Comparison of ENCODE assay signal across 8 cellular contexts in the genomic region with DNA sequence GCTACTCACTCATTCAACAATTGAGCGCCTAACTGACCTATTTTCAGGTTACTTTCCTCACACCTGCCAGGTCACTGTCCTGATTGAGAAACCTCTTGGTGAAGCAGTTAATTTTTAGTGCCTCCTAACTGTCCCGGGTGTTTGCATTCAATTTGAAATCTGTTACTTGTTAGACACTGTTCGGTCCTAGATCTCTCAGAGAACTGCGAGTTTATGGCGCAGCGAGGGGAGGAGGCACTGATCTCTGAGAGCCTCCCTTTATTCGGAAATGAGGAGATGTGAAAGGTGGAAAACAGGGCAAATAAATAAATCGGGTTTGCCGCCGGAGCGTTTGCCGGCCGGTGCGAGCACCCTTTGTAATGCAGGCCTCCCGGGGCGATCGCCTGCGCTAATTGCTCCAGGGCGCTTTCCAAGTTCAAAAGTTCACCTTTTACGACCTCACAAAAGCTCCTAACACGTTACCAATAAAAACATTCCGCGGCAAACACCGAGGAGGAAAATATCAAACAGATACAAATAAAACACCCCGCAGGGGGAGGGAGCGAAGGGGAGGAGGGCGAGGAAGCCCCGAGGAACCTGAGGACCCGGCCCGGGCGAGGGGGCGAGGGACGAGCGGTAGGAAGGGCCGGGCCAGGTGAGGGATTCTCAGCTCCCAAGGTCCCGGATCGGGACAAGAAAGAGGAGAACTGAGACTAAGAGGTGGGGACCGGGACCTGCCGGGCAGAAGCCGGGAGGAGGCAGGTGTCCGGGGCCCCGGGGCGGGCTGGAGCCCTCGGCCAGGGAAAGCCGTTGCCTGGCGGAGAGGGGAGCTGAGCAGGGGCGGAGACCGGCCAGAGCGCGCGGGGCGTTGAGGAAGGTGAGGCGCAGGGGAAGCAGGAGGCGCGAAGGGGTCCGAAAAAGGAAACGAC. TPM values are rescaled to one million over a fixed set of nuclear protein-coding genes. Genes with fewer than 3 reads are reported as not detected.
DNase-seq lines count a peak whose midpoint lies in the region; ATAC-seq, FAIRE-seq and TF ChIP-seq lines count a peak whose summit lies in the region.

No MANE protein-coding gene starts in this region.

- WGBS in pancreas, 2 donors, result 1 to 2% methylated on average over 57 of the region's 57 CpGs

- peak overlapping the region; percentile 66 for H3K27ac Mint-ChIP-seq in activated CD4-positive, alpha-beta T cell treated with anti-CD3 and anti-CD28 coated beads, Interleukin-2, amount 10 ng/mL, durations not matched to agents 24 days and 14 days

- peaks cover 2% of the 10 kb centered on the region for H3K36me3 Mint-ChIP-seq in activated CD4-positive, alpha-beta T cell treated with anti-CD3 and anti-CD28 coated beads, Interleukin-2, amount 10 ng/mL, durations not matched to agents 24 days and 14 days (ENCODE audit: low read depth)

- H3K27ac ChIP-seq in C4-2B (peak overlapping the region; percentile 56), pancreas (peak overlapping the region; percentile 66 to 84 (median 80))

- H3K4me3 Mint-ChIP-seq in activated CD4-positive, alpha-beta T cell treated with anti-CD3 and anti-CD28 coated beads, Interleukin-2, amount 10 ng/mL, durations not matched to agents 24 days and 14 days, result peak overlapping the region; percentile 91

- H3K4me1 Mint-ChIP-seq in activated CD4-positive, alpha-beta T cell treated with anti-CD3 and anti-CD28 coated beads, Interleukin-2, amount 10 ng/mL, durations not matched to agents 24 days and 14 days, result peaks cover 42% of the 10 kb centered on the region

- H3K9me3 ChIP-seq in pancreas, result no peaks in the 10 kb centered on the region

- no peaks in the 10 kb centered on the region for H3K27me3 ChIP-seq in pancreas

- TF ChIP-seq CTCF in C4-2B (conservative IDR thresholded peaks at IDR 0.05) (no peak), fibroblast of pulmonary artery (IDR thresholded peaks at IDR 0.05; ENCODE audit: low read length, missing control alignments) (no peak), pancreas (IDR thresholded peaks at IDR 0.05) (no peak)

- H3K9me3 Mint-ChIP-seq in activated CD4-positive, alpha-beta T cell treated with anti-CD3 and anti-CD28 coated beads, Interleukin-2, amount 10 ng/mL, durations not matched to agents 24 days and 14 days, result no peaks in the 10 kb centered on the region

- peak; percentile 85 for DNase-seq in HT-29 (ENCODE audit: low spot score)
- DNase-seq in activated CD4-positive, alpha-beta T cell treated with anti-CD3 and anti-CD28 coated beads, Interleukin-2, amount 10 ng/mL, durations not matched to agents 24 days and 14 days, result peak; percentile 74
- DNase-seq in fibroblast of pulmonary artery (ENCODE audit: low read depth), result no peak
- DNase-seq in pancreas, result peak; percentile 39 to 87 (median 60)
- DNase-seq in mesenteric fat pad (ENCODE audit: low spot score), result no peak
- no peak for DNase-seq in T1000 (lab: John Stamatoyannopoulos, UW)

- H3K4me1 ChIP-seq in pancreas, result peaks cover 2 to 11% (median 2%) of the 10 kb centered on the region in 3 donors

- H3K4me3 ChIP-seq in fibroblast of pulmonary artery (replicated peaks; ENCODE audit: low read depth, low read length), result peak overlapping the region; percentile 63
- peak overlapping the region; percentile 93 to 99 (median 96) for H3K4me3 ChIP-seq in pancreas

- ATAC-seq in pancreas (peak in 3 of 4 donors; percentile 14 to 19 (median 15)), GM21576 (IDR thresholded peaks at IDR 0.05; ENCODE audit: unreplicated experiment) (no peak)

- H3K36me3 ChIP-seq in pancreas, result no peaks in the 10 kb centered on the region

- peaks cover 63% of the 10 kb centered on the region for H3K27me3 Mint-ChIP-seq in activated CD4-positive, alpha-beta T cell treated with anti-CD3 and anti-CD28 coated beads, Interleukin-2, amount 10 ng/mL, durations not matched to agents 24 days and 14 days

- intact Hi-C loops in activated CD4-positive, alpha-beta T cell treated with anti-CD3 and anti-CD28 coated beads, Interleukin-2, amount 10 ng/mL, durations not matched to agents 24 days and 14 days (cut with micrococcal nuclease), result loop anchor here (2.0 to 5.0 kb wide), 3 partner anchors 171 to 473 kb away; a partner anchor contains a TSS
- intact Hi-C loops in pancreas (cut with DNase I), result loop anchor here in 1 of 3 donors (10.0 kb wide), 1 partner anchor 605 kb away; no protein-coding TSS in a partner anchor

- FAIRE-seq in pancreas (lab: Jason Lieb, UNC), result no peak

RNA-seq across cellular contexts. Expression of a gene that starts 1.4 kb away (rescaled TPM):
- 3.4 and 4.7 TPM in 2 replicates for total RNA-seq in HT-29 (2014; rRNA removed; shearing (Covaris generic))
- total RNA-seq in activated CD4-positive, alpha-beta T cell treated with anti-CD3 and anti-CD28 coated beads, Interleukin-2, amount 10 ng/mL, durations not matched to agents 24 days and 14 days, result 2.3 and 2.7 TPM in 2 replicates
- total RNA-seq in pancreas (1 to 10 TPM; 2.1 to 3.9 (median 2.5) TPM), mesenteric fat pad (0.64 TPM)
- polyA plus RNA-seq in pancreas, result 1 to 10 TPM; 3.0 to 3.1 TPM

RNA-seq across cellular contexts. Expression of a gene that starts 7.2 kb away (rescaled TPM):
- total RNA-seq in HT-29 (2014; rRNA removed; shearing (Covaris generic)), result 0.21 TPM in 1 of 2 replicates, not detected in the other
- total RNA-seq in activated CD4-positive, alpha-beta T cell treated with anti-CD3 and anti-CD28 coated beads, Interleukin-2, amount 10 ng/mL, durations not matched to agents 24 days and 14 days, result not detected in 2 replicates
- total RNA-seq in pancreas (1 to 10 TPM; 3.0 to 8.6 (median 6.5) TPM), mesenteric fat pad (10.7 TPM)
- polyA plus RNA-seq in pancreas, result 1 to 10 TPM in 1 of 2 donors, under 1 TPM in 1; 0.95 to 2.3 TPM

Comparison
In these comparisons a context has a peak if more than half of its experiments do, and no peak if none do; other contexts are left out.
1. DNase-seq: peak in HT-29 (single experiment), activated CD4-positive, alpha-beta T cell treated with anti-CD3 and anti-CD28 coated beads, Interleukin-2, amount 10 ng/mL, durations not matched to agents 24 days and 14 days (single experiment) and pancreas (6 of 6); none in fibroblast of pulmonary artery (single experiment), mesenteric fat pad (single experiment) and T1000 (single experiment).